1 cellular context compared by ENCODE assay signal in the genomic region with DNA sequence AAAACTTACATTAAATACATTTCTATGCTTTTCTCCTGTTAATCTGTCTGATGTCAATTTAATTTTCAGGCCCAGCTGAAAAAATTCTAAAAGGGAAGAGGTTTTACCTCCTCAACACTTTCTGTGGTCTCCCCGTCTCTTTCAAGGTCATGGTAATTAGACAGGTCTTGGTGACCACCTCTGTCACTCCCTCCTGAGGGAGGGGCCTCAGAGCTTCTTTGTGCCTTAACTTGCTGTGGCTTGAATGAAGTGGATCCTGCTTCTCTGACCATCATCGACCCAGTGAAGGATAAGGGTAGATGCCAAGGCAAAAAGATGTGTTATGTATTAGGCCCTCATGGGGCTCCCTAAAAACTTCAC.
TF ChIP-seq lines count a peak whose summit lies in the region.

No MANE protein-coding gene starts in this region.

TF ChIP-seq in GM12878, 131 proteins besides CTCF, POLR2A, EP300 and RAD21:
- TF ChIP-seq, protein P1, sequence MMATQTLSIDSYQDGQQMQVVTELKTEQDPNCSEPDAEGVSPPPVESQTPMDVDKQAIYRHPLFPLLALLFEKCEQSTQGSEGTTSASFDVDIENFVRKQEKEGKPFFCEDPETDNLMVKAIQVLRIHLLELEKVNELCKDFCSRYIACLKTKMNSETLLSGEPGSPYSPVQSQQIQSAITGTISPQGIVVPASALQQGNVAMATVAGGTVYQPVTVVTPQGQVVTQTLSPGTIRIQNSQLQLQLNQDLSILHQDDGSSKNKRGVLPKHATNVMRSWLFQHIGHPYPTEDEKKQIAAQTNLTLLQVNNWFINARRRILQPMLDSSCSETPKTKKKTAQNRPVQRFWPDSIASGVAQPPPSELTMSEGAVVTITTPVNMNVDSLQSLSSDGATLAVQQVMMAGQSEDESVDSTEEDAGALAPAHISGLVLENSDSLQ (IDR thresholded peaks at IDR 0.05) = peak; percentile 65
- TF ChIP-seq SUZ12 (IDR thresholded peaks at IDR 0.05; ENCODE audit: unreplicated experiment) = no peak
- TF ChIP-seq PML (IDR thresholded peaks at IDR 0.05; ENCODE audit: low read length) = no peak
- 0 out of 2 replicates have a peak, but pooled peaks have one; percentile 24 for TF ChIP-seq SPI1 (IDR thresholded peaks at IDR 0.05; ENCODE audit: borderline replicate concordance, insufficient read depth, low read depth, low read length)
- no peak for TF ChIP-seq IRF4 (IDR thresholded peaks at IDR 0.05; ENCODE audit: low read depth, low read length)
- TF ChIP-seq NR2F1 (conservative IDR thresholded peaks at IDR 0.05) = no peak
- TF ChIP-seq HCFC1 (IDR thresholded peaks at IDR 0.05; ENCODE audit: low read length) = no peak
- no peak for TF ChIP-seq PAX5 (IDR thresholded peaks at IDR 0.05; ENCODE audit: borderline replicate concordance, low read depth, low read length)
- TF ChIP-seq, protein P2, sequence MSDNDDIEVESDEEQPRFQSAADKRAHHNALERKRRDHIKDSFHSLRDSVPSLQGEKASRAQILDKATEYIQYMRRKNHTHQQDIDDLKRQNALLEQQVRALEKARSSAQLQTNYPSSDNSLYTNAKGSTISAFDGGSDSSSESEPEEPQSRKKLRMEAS (IDR thresholded peaks at IDR 0.05; ENCODE audit: low read depth, low read length) = no peak
- TF ChIP-seq, protein P3, sequence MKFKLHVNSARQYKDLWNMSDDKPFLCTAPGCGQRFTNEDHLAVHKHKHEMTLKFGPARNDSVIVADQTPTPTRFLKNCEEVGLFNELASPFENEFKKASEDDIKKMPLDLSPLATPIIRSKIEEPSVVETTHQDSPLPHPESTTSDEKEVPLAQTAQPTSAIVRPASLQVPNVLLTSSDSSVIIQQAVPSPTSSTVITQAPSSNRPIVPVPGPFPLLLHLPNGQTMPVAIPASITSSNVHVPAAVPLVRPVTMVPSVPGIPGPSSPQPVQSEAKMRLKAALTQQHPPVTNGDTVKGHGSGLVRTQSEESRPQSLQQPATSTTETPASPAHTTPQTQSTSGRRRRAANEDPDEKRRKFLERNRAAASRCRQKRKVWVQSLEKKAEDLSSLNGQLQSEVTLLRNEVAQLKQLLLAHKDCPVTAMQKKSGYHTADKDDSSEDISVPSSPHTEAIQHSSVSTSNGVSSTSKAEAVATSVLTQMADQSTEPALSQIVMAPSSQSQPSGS (IDR thresholded peaks at IDR 0.05; ENCODE audit: low read length) = no peak
- TF ChIP-seq, protein P4, sequence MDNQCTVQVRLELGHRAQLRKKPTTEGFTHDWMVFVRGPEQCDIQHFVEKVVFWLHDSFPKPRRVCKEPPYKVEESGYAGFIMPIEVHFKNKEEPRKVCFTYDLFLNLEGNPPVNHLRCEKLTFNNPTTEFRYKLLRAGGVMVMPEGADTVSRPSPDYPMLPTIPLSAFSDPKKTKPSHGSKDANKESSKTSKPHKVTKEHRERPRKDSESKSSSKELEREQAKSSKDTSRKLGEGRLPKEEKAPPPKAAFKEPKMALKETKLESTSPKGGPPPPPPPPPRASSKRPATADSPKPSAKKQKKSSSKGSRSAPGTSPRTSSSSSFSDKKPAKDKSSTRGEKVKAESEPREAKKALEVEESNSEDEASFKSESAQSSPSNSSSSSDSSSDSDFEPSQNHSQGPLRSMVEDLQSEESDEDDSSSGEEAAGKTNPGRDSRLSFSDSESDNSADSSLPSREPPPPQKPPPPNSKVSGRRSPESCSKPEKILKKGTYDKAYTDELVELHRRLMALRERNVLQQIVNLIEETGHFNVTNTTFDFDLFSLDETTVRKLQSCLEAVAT (IDR thresholded peaks at IDR 0.05) = no peak
- TF ChIP-seq, protein P5, sequence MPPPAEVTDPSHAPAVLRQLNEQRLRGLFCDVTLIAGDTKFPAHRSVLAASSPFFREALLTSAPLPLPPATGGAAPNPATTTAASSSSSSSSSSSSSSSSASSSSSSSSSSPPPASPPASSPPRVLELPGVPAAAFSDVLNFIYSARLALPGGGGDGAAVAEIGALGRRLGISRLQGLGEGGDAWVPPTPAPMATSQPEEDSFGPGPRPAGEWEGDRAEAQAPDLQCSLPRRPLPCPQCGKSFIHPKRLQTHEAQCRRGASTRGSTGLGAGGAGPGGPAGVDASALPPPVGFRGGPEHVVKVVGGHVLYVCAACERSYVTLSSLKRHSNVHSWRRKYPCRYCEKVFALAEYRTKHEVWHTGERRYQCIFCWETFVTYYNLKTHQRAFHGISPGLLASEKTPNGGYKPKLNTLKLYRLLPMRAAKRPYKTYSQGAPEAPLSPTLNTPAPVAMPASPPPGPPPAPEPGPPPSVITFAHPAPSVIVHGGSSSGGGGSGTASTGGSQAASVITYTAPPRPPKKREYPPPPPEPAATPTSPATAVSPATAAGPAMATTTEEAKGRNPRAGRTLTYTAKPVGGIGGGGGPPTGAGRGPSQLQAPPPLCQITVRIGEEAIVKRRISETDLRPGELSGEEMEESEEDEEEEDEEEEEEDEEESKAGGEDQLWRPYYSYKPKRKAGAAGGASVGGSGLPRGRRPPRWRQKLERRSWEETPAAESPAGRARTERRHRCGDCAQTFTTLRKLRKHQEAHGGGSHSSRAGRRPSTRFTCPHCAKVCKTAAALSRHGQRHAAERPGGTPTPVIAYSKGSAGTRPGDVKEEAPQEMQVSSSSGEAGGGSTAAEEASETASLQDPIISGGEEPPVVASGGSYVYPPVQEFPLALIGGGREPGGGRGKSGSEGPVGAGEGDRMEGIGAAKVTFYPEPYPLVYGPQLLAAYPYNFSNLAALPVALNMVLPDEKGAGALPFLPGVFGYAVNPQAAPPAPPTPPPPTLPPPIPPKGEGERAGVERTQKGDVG (CRISPR knock-in tag; IDR thresholded peaks at IDR 0.05) = no peak
- TF ChIP-seq SUPT20H (IDR thresholded peaks at IDR 0.05; ENCODE audit: borderline replicate concordance, control insufficient read depth, low read depth, low read length) = no peak
- TF ChIP-seq, protein P6, sequence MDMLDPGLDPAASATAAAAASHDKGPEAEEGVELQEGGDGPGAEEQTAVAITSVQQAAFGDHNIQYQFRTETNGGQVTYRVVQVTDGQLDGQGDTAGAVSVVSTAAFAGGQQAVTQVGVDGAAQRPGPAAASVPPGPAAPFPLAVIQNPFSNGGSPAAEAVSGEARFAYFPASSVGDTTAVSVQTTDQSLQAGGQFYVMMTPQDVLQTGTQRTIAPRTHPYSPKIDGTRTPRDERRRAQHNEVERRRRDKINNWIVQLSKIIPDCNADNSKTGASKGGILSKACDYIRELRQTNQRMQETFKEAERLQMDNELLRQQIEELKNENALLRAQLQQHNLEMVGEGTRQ (IDR thresholded peaks at IDR 0.05; ENCODE audit: borderline replicate concordance, low read depth, low read length) = no peak
- peak; percentile 37; the same call in 1 of the 2 replicates for TF ChIP-seq BCL11A (IDR thresholded peaks at IDR 0.05; ENCODE audit: low read depth, low read length)
- TF ChIP-seq SMAD1 (IDR thresholded peaks at IDR 0.05; ENCODE audit: low read depth, partially characterized antibody) = no peak
- TF ChIP-seq NR2C1 (IDR thresholded peaks at IDR 0.05) = no peak
- no peak for TF ChIP-seq EZH2 (IDR thresholded peaks at IDR 0.05; ENCODE audit: borderline replicate concordance, control insufficient read depth, low read depth, low read length)
- no peak for TF ChIP-seq ESRRA (IDR thresholded peaks at IDR 0.05; ENCODE audit: low read length)
- no peak for TF ChIP-seq HDAC6 (IDR thresholded peaks at IDR 0.05; ENCODE audit: unreplicated experiment)
- no peak for TF ChIP-seq RELA (IDR thresholded peaks at IDR 0.05; ENCODE audit: borderline replicate concordance, partially characterized antibody)
- peak; percentile 54 for TF ChIP-seq RUNX3 (IDR thresholded peaks at IDR 0.05; ENCODE audit: low read length)
- no peak for TF ChIP-seq BHLHE40 (IDR thresholded peaks at IDR 0.05; ENCODE audit: borderline replicate concordance in 1 of 2, low read depth in 2 of 2, low read length in 1 of 2)
- no peak for TF ChIP-seq SMC3 (IDR thresholded peaks at IDR 0.05; ENCODE audit: borderline replicate concordance, low read length)
- TF ChIP-seq, protein P7, sequence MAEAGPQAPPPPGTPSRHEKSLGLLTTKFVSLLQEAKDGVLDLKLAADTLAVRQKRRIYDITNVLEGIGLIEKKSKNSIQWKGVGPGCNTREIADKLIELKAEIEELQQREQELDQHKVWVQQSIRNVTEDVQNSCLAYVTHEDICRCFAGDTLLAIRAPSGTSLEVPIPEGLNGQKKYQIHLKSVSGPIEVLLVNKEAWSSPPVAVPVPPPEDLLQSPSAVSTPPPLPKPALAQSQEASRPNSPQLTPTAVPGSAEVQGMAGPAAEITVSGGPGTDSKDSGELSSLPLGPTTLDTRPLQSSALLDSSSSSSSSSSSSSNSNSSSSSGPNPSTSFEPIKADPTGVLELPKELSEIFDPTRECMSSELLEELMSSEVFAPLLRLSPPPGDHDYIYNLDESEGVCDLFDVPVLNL (IDR thresholded peaks at IDR 0.05; ENCODE audit: low read depth, low read length) = no peak
- no peak for TF ChIP-seq HDAC2 (IDR thresholded peaks at IDR 0.05)
- TF ChIP-seq ZNF384 (IDR thresholded peaks at IDR 0.05; ENCODE audit: borderline replicate concordance, low read depth, low read length) = no peak
- TF ChIP-seq BACH1 (IDR thresholded peaks at IDR 0.05; ENCODE audit: borderline replicate concordance) = no peak
- TF ChIP-seq, protein P8, sequence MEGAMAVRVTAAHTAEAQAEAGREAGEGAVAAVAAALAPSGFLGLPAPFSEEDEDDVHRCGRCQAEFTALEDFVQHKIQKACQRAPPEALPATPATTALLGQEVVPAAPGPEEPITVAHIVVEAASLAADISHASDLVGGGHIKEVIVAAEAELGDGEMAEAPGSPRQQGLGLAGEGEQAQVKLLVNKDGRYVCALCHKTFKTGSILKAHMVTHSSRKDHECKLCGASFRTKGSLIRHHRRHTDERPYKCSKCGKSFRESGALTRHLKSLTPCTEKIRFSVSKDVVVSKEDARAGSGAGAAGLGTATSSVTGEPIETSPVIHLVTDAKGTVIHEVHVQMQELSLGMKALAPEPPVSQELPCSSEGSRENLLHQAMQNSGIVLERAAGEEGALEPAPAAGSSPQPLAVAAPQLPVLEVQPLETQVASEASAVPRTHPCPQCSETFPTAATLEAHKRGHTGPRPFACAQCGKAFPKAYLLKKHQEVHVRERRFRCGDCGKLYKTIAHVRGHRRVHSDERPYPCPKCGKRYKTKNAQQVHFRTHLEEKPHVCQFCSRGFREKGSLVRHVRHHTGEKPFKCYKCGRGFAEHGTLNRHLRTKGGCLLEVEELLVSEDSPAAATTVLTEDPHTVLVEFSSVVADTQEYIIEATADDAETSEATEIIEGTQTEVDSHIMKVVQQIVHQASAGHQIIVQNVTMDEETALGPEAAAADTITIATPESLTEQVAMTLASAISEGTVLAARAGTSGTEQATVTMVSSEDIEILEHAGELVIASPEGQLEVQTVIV (IDR thresholded peaks at IDR 0.05; ENCODE audit: borderline replicate concordance, partially characterized antibody) = no peak
- no peak for TF ChIP-seq GATAD2B (conservative IDR thresholded peaks at IDR 0.05; ENCODE audit: low read depth)
